Comparison of ENCODE assay signal across 19 cellular contexts in genomic region chr1:229339086-229339485, GRCh38. TPM values are rescaled to one million over a fixed set of nuclear protein-coding genes. Genes with fewer than 3 reads are reported as not detected.
A peak's percentile ranks its signal among the peaks of the same experiment; 100 is the strongest.
DNase-seq lines count a peak whose midpoint lies in the region; ATAC-seq, FAIRE-seq and TF ChIP-seq lines count a peak whose summit lies in the region.
"Had no signal": no experiment of that assay in that cellular context is flagged by ENCODE, and none has a peak within 500 bp of the region (broad histone marks: within the 10 kb centered on the region; RNA-seq: fewer than 3 reads in every experiment).

No MANE protein-coding gene starts in this region.

- H3K4me1 Mint-ChIP-seq in activated T-helper 17 cell treated with anti-CD3 and anti-CD28 coated beads, Interleukin-2, amount 50 U/mL, for 72 hours, result peaks cover 37% of the 10 kb centered on the region
- peaks cover 35 to 56% of the 10 kb centered on the region in 2 donors for H3K4me1 Mint-ChIP-seq in natural killer cell treated with Interleukin-12 subunit alpha and Interleukin-12 subunit beta and Interleukin-15 and Interleukin-18, amount 100 ng/mL, for 72 hours (ENCODE audit: low read depth in 2 of 2)
- peaks cover 57% of the 10 kb centered on the region for H3K4me1 Mint-ChIP-seq in CD14-positive monocyte

- WGBS in SK-N-SH (ENCODE audit: low lambda C conversion rate), result 93% methylated on average over 4 of the region's 4 CpGs
- 95 to 96% methylated on average over 4 of the region's 4 CpGs for WGBS in sigmoid colon, 2 donors

- peak overlapping the region; percentile 11; the same call in 1 of the 2 replicates for H3K4me2 ChIP-seq in SK-N-SH

- TF ChIP-seq EP300 in SK-N-SH (IDR thresholded peaks at IDR 0.05; ENCODE audit: borderline replicate concordance in 1 of 2, low read depth in 1 of 2, low read length in 1 of 2), result no peak
- TF ChIP-seq EP300 in sigmoid colon (IDR thresholded peaks at IDR 0.05), result no peak

- TF ChIP-seq CTCF in SK-N-SH (IDR thresholded peaks at IDR 0.05) (no peak), sigmoid colon (IDR thresholded peaks at IDR 0.05) (no peak), CD14-positive monocyte (IDR thresholded peaks at IDR 0.05) (no peak)

- peak overlapping the region; percentile 99 for H3K4me3 Mint-ChIP-seq in activated T-helper 17 cell treated with anti-CD3 and anti-CD28 coated beads, Interleukin-2, amount 50 U/mL, for 72 hours
- peak overlapping the region; percentile 45 for H3K4me3 Mint-ChIP-seq in natural killer cell treated with Interleukin-12 subunit alpha and Interleukin-12 subunit beta and Interleukin-15 and Interleukin-18, amount 100 ng/mL, for 72 hours
- no peak overlapping the region for H3K4me3 Mint-ChIP-seq in CD14-positive monocyte

- no peaks in the 10 kb centered on the region for H3K9me2 ChIP-seq in SK-N-SH

- FAIRE-seq in GM18507 (lab: Jason Lieb, UNC), result peak; percentile 9

- H3K9me3 Mint-ChIP-seq in activated T-helper 17 cell treated with anti-CD3 and anti-CD28 coated beads, Interleukin-2, amount 50 U/mL, for 72 hours, result no peaks in the 10 kb centered on the region
- H3K9me3 Mint-ChIP-seq in natural killer cell treated with Interleukin-12 subunit alpha and Interleukin-12 subunit beta and Interleukin-15 and Interleukin-18, amount 100 ng/mL, for 72 hours, result no peaks in the 10 kb centered on the region
- H3K9me3 Mint-ChIP-seq in CD14-positive monocyte, result peaks cover 0 to 8% (median 5%) of the 10 kb centered on the region in 7 donors
- H3K9me3 Mint-ChIP-seq: effector memory CD8-positive, alpha-beta T cell had no signal

- peaks cover 6% of the 10 kb centered on the region for H3F3A ChIP-seq in SK-N-SH (replicated peaks; ENCODE audit: insufficient read depth)

- no peak overlapping the region for H3K4me3 ChIP-seq in SK-N-SH (ENCODE audit: low read depth in 2 of 2, low read length in 1 of 2)
- H3K4me3 ChIP-seq in sigmoid colon, result no peak overlapping the region
- H3K4me3 ChIP-seq: heart left ventricle had no signal

- H3K36me3 Mint-ChIP-seq in activated T-helper 17 cell treated with anti-CD3 and anti-CD28 coated beads, Interleukin-2, amount 50 U/mL, for 72 hours (ENCODE audit: low read depth), result peaks cover 62% of the 10 kb centered on the region
- peaks cover 6% of the 10 kb centered on the region for H3K36me3 Mint-ChIP-seq in natural killer cell treated with Interleukin-12 subunit alpha and Interleukin-12 subunit beta and Interleukin-15 and Interleukin-18, amount 100 ng/mL, for 72 hours
- H3K36me3 Mint-ChIP-seq in CD14-positive monocyte, result peaks cover 16 to 25% of the 10 kb centered on the region in 2 donors

- no peaks in the 10 kb centered on the region for H3K27me3 Mint-ChIP-seq in activated T-helper 17 cell treated with anti-CD3 and anti-CD28 coated beads, Interleukin-2, amount 50 U/mL, for 72 hours
- H3K27me3 Mint-ChIP-seq in natural killer cell treated with Interleukin-12 subunit alpha and Interleukin-12 subunit beta and Interleukin-15 and Interleukin-18, amount 100 ng/mL, for 72 hours, result no peaks in the 10 kb centered on the region
- H3K27me3 Mint-ChIP-seq in CD14-positive monocyte (ENCODE audit: low read depth in 3 of 3), result no peaks in the 10 kb centered on the region
- H3K27me3 Mint-ChIP-seq: effector memory CD8-positive, alpha-beta T cell; naive thymus-derived CD4-positive, alpha-beta T cell had no signal

- intact Hi-C loops in sigmoid colon (cut with DNase I) (no loop called here), CD14-positive monocyte (cut with micrococcal nuclease) (no loop called here)

- POLR2A ChIA-PET in SK-N-SH (lab: Yijun Ruan, JAX), result no interaction called here

- H3K9ac ChIP-seq in SK-N-SH, result no peak overlapping the region

- H3K27me3 ChIP-seq in SK-N-SH (ENCODE audit: insufficient read depth), result no peaks in the 10 kb centered on the region
- H3K27me3 ChIP-seq in sigmoid colon, result no peaks in the 10 kb centered on the region
- H3K27me3 ChIP-seq: heart left ventricle had no signal

- no peaks in the 10 kb centered on the region for H4K20me1 ChIP-seq in SK-N-SH (ENCODE audit: insufficient read depth)

- TF ChIP-seq POLR2A in sigmoid colon (IDR thresholded peaks at IDR 0.05), result no peak

- peaks cover 0 to 12% of the 10 kb centered on the region in 2 experiments for H3K36me3 ChIP-seq in SK-N-SH (replicated peaks in 1 of 2; ENCODE audit: control insufficient read depth in 1 of 2, insufficient read depth in 2 of 2, low read length in 1 of 2)
- H3K36me3 ChIP-seq in sigmoid colon, result no peaks in the 10 kb centered on the region

- CTCF ChIA-PET in SK-N-SH (lab: Yijun Ruan, JAX), result no interaction called here

- H2AFZ ChIP-seq in SK-N-SH (ENCODE audit: low read depth), result peak overlapping the region; percentile 49; the same call in 1 of the 2 replicates

- DNase-seq in SK-N-SH, result no peak
- no peak for DNase-seq in GM18507 (ENCODE audit: extremely low spot score, insufficient read length, low read depth)
- DNase-seq in natural killer cell treated with Interleukin-12 subunit alpha and Interleukin-12 subunit beta and Interleukin-15 and Interleukin-18, amount 100 ng/mL, for 72 hours (ENCODE audit: low spot score), result no peak
- DNase-seq in sigmoid colon, result no peak
- no peak for DNase-seq in NCI-H748 treated with DMSO at 0.1 percent for 48 hours (lab: John Stamatoyannopoulos, UW)
- DNase-seq in CD14-positive monocyte (ENCODE audit: low spot score), result no peak
- DNase-seq: amniotic stem cell; effector memory CD8-positive, alpha-beta T cell; heart left ventricle; MM.1S; NCI-H2029 treated with DMSO at 0.1 percent for 48 hours; NCI-H510A treated with DMSO at 0.1 percent for 48 hours; SHP77 treated with DMSO at 0.1 percent for 48 hours; stimulated activated naive CD4-positive, alpha-beta T cell; T1000 had no signal

- H3K27ac ChIP-seq in SK-N-SH (ENCODE audit: low read depth in 2 of 2, low read length in 1 of 2) (no peak overlapping the region), sigmoid colon (no peak overlapping the region)
- H3K27ac ChIP-seq: 22Rv1, heart left ventricle had no signal

- H3K9me3 ChIP-seq in SK-N-SH (peaks cover 4% of the 10 kb centered on the region; the same call in 1 of the 2 replicates), sigmoid colon (no peaks in the 10 kb centered on the region)

- H3K4me1 ChIP-seq in SK-N-SH (ENCODE audit: control insufficient read depth in 1 of 2, insufficient read depth in 2 of 2, low read depth in 1 of 2, low read length in 1 of 2), result peaks cover 5 to 20% of the 10 kb centered on the region in 2 experiments; a peak in 3 of 4 replicates
- H3K4me1 ChIP-seq in sigmoid colon, result peaks cover 0 to 21% (median 15%) of the 10 kb centered on the region in 4 donors

- ATAC-seq in SK-N-SH treated with all-trans-retinoic acid at 6 μM for 48 hours, result no peak
- no peak for ATAC-seq in activated T-helper 17 cell treated with anti-CD3 and anti-CD28 coated beads, Interleukin-2, amount 50 U/mL, for 72 hours (replicated peaks)
- ATAC-seq in natural killer cell treated with Interleukin-12 subunit alpha and Interleukin-12 subunit beta and Interleukin-15 and Interleukin-18, amount 100 ng/mL, for 72 hours, result no peak
- ATAC-seq: effector memory CD8-positive, alpha-beta T cell; heart left ventricle; naive thymus-derived CD4-positive, alpha-beta T cell had no signal

- H3K27ac Mint-ChIP-seq in activated T-helper 17 cell treated with anti-CD3 and anti-CD28 coated beads, Interleukin-2, amount 50 U/mL, for 72 hours, result peak overlapping the region; percentile 83
- no peak overlapping the region for H3K27ac Mint-ChIP-seq in natural killer cell treated with Interleukin-12 subunit alpha and Interleukin-12 subunit beta and Interleukin-15 and Interleukin-18, amount 100 ng/mL, for 72 hours
- peak overlapping the region in 1 of 7 donors; percentile 70 for H3K27ac Mint-ChIP-seq in CD14-positive monocyte

- H3K79me2 ChIP-seq in SK-N-SH (ENCODE audit: insufficient read depth), result peaks cover 70% of the 10 kb centered on the region

- no peak for TF ChIP-seq RAD21 in SK-N-SH (IDR thresholded peaks at IDR 0.05; ENCODE audit: low read length)

TF ChIP-seq in SK-N-SH, 30 proteins besides CTCF, POLR2A, EP300 and RAD21 (continues in another document):
- no peak for TF ChIP-seq FOXM1 (IDR thresholded peaks at IDR 0.05; ENCODE audit: low read depth)

TF ChIP-seq in SK-N-SH treated with all-trans-retinoic acid at 6 μM for 48 hours, 23 proteins besides CTCF, POLR2A, EP300 and RAD21:
- no peak for TF ChIP-seq RARB (CRISPR knock-in tag; IDR thresholded peaks at IDR 0.05)
- no peak for TF ChIP-seq PPARA (CRISPR knock-in tag; IDR thresholded peaks at IDR 0.05; ENCODE audit: borderline replicate concordance)
TF ChIP-seq in SK-N-SH treated with all-trans-retinoic acid at 6 μM for 48 hours: peak in this region for 0.

RNA-seq across cellular contexts. Expression of gene CCSAP, which starts 3.8 kb away (rescaled TPM):
- 1.8 and 2.2 TPM in 2 replicates for polyA plus RNA-seq in SK-N-SH (2012; rRNA removed)
- 3.2 and 3.7 TPM in 2 replicates for polyA plus RNA-seq in SK-N-SH (2012; cell fraction: cytosol; rRNA removed)
- polyA plus RNA-seq in SK-N-SH (2012; cell fraction: nucleus; rRNA removed), result 1.4 and 2.3 TPM in 2 replicates
- total RNA-seq in activated T-helper 17 cell treated with anti-CD3 and anti-CD28 coated beads, Interleukin-2, amount 50 U/mL, for 72 hours, result 10 to 100 TPM; 10.1 to 32.7 TPM
- 1 to 10 TPM; 6.7 to 6.9 TPM for total RNA-seq in natural killer cell treated with Interleukin-12 subunit alpha and Interleukin-12 subunit beta and Interleukin-15 and Interleukin-18, amount 100 ng/mL, for 72 hours
- total RNA-seq in sigmoid colon, result 1 to 10 TPM; 3.8 to 6.1 (median 4.9) TPM
- polyA plus RNA-seq in sigmoid colon, result 1 to 10 TPM in 2 of 3 donors, under 1 TPM in 1; 0.60 to 2.1 (median 1.4) TPM
- polyA plus RNA-seq in CD14-positive monocyte, result 1 to 10 TPM; 5.2 to 6.7 TPM

Comparison
In these comparisons a context has a peak if more than half of its experiments do, and no peak if none do; other contexts are left out.
1. H3K4me3 Mint-ChIP-seq: peak in activated T-helper 17 cell treated with anti-CD3 and anti-CD28 coated beads, Interleukin-2, amount 50 U/mL, for 72 hours (single experiment) and natural killer cell treated with Interleukin-12 subunit alpha and Interleukin-12 subunit beta and Interleukin-15 and Interleukin-18, amount 100 ng/mL, for 72 hours (single experiment); none in CD14-positive monocyte (0 of 2).